In the genomic region with DNA sequence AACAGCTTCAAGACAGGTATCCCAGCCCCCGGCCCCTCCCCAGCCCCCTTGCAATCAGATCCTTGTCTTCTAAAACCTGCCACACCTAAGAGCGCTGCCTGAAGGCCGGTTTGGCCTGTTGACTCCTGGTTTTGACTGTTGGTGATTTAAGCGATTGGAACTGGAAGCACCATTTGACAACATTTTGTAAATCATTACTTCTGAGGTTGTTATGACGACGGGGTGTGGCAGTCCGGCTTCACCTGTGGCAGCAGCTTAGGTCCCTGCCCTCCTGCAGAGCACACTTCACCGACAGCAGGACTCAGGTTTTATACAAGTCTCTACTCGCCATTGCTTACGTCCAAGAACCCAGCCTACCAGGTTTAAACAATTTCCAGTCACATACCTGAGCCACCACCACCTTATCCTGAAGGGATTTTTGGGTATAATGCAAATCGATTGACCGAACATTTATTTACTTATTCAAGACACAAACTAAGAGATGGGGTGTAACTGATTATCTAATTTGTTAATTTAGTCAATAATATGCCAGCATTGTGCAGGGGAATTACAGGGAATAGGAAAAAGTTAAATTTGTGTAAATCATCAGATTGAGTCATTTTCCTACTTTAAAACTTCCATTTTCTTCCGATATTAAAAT, we compare ENCODE assay signal across 8 cellular contexts. TPM values are rescaled to one million over a fixed set of nuclear protein-coding genes. Genes with fewer than 3 reads are reported as not detected.
DNase-seq lines count a peak whose midpoint lies in the region; ATAC-seq and TF ChIP-seq lines count a peak whose summit lies in the region.

No MANE protein-coding gene starts in this region.

- no peaks in the 10 kb centered on the region for H3K9me3 Mint-ChIP-seq in activated CD4-positive, alpha-beta T cell treated with anti-CD3 and anti-CD28 coated beads for 36 hours (ENCODE audit: low read depth)
- H3K9me3 Mint-ChIP-seq in WTC11 = no peaks in the 10 kb centered on the region

- no peak for TF ChIP-seq CTCF in WTC11 (IDR thresholded peaks at IDR 0.05)

- intact Hi-C loops in activated CD4-positive, alpha-beta T cell treated with anti-CD3 and anti-CD28 coated beads for 36 hours (cut with DNase I, micrococcal nuclease) = loop anchor here (1.0 to 10.0 kb wide), 19 partner anchors 19 to 728 kb away; a partner anchor contains a TSS

- DNase-seq in activated CD4-positive, alpha-beta T cell treated with anti-CD3 and anti-CD28 coated beads for 36 hours = no peak
- no peak for DNase-seq in activated CD4-positive, alpha-beta T cell treated with anti-CD3 and anti-CD28 coated beads, Interleukin-2, amount 50 U/mL, for 4 hours
- DNase-seq in WTC11 (ENCODE audit: low spot score) (no peak), substantia nigra (lab: John Stamatoyannopoulos, UW) (no peak), GF-D8 (lab: John Stamatoyannopoulos, UW) (no peak), MV-4-11 (lab: John Stamatoyannopoulos, UW) (no peak), GM19238 (ENCODE audit: insufficient read length, low spot score) (no peak)

- H3K27ac Mint-ChIP-seq in activated CD4-positive, alpha-beta T cell treated with anti-CD3 and anti-CD28 coated beads for 36 hours = peak overlapping the region; percentile 90
- H3K27ac Mint-ChIP-seq in WTC11 = peak overlapping the region; percentile 92

- no peak overlapping the region for H3K27ac ChIP-seq in iPS-20b (ENCODE audit: low read length)
- H3K27ac ChIP-seq in substantia nigra (ENCODE audit: low read depth, low read length, poor library complexity, severe bottlenecking) = peak overlapping the region; percentile 86

- no peaks in the 10 kb centered on the region for H3K9me3 ChIP-seq in iPS-20b (ENCODE audit: insufficient read depth, low read depth, low read length)

- CTCF ChIA-PET in activated CD4-positive, alpha-beta T cell treated with anti-CD3 and anti-CD28 coated beads for 36 hours (lab: Charles Lee) = no interaction called here
- CTCF ChIA-PET in WTC11 (lab: Charles Lee) = no interaction called here

- H3K36me3 Mint-ChIP-seq in activated CD4-positive, alpha-beta T cell treated with anti-CD3 and anti-CD28 coated beads for 36 hours (ENCODE audit: low read depth) = peaks cover 22% of the 10 kb centered on the region
- no peaks in the 10 kb centered on the region for H3K36me3 Mint-ChIP-seq in WTC11

- peak overlapping the region; percentile 92 for H3K4me3 ChIP-seq in iPS-20b (ENCODE audit: low read length)

- POLR2A ChIA-PET in activated CD4-positive, alpha-beta T cell treated with anti-CD3 and anti-CD28 coated beads for 36 hours (lab: Charles Lee) = interaction anchor here (1.4 kb wide), 1 partner anchor 38 kb away, joined by 6 read pairs; no protein-coding TSS in a partner anchor
- POLR2A ChIA-PET in WTC11 (lab: Charles Lee) = no interaction called here

- no peaks in the 10 kb centered on the region for H3K27me3 ChIP-seq in iPS-20b (ENCODE audit: insufficient read depth, low read length)

- H3K36me3 ChIP-seq in iPS-20b (ENCODE audit: insufficient read depth, low read depth, low read length) = no peaks in the 10 kb centered on the region

- H3K27me3 Mint-ChIP-seq in activated CD4-positive, alpha-beta T cell treated with anti-CD3 and anti-CD28 coated beads for 36 hours = no peaks in the 10 kb centered on the region
- peaks cover 4% of the 10 kb centered on the region for H3K27me3 Mint-ChIP-seq in WTC11 (ENCODE audit: low read depth)

- peaks cover 44% of the 10 kb centered on the region for H3K4me1 Mint-ChIP-seq in activated CD4-positive, alpha-beta T cell treated with anti-CD3 and anti-CD28 coated beads for 36 hours
- peaks cover 27% of the 10 kb centered on the region for H3K4me1 Mint-ChIP-seq in WTC11

- peak overlapping the region; percentile 27; the same call in 1 of the 2 replicates for H3K9ac ChIP-seq in iPS-20b (ENCODE audit: low read depth, low read length)

- peak; percentile 2 for ATAC-seq in activated CD4-positive, alpha-beta T cell treated with anti-CD3 and anti-CD28 coated beads for 36 hours
- ATAC-seq in WTC11 = no peak

- peaks cover 2% of the 10 kb centered on the region; the same call in 1 of the 2 replicates for H3K4me1 ChIP-seq in iPS-20b (ENCODE audit: insufficient read depth, low read length)

- peak overlapping the region; percentile 87 for H3K4me3 Mint-ChIP-seq in activated CD4-positive, alpha-beta T cell treated with anti-CD3 and anti-CD28 coated beads for 36 hours
- peak overlapping the region; percentile 91 for H3K4me3 Mint-ChIP-seq in WTC11

TF ChIP-seq in WTC11, 78 proteins besides CTCF, POLR2A, EP300 and RAD21 (continues in another document):
- TF ChIP-seq, protein P1, sequence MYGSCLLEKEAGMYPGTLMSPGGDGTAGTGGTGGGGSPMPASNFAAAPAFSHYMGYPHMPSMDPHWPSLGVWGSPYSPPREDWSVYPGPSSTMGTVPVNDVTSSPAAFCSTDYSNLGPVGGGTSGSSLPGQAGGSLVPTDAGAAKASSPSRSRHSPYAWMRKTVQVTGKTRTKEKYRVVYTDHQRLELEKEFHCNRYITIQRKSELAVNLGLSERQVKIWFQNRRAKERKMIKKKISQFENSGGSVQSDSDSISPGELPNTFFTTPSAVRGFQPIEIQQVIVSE (CRISPR knock-in tag; IDR thresholded peaks at IDR 0.05; ENCODE audit: borderline replicate concordance) = no peak
- TF ChIP-seq ZNF317 (CRISPR knock-in tag; IDR thresholded peaks at IDR 0.05; ENCODE audit: borderline replicate concordance, low read depth) = no peak
- no peak for TF ChIP-seq ZNF263 (CRISPR knock-in tag; IDR thresholded peaks at IDR 0.05; ENCODE audit: low read depth)
- TF ChIP-seq, protein P2, sequence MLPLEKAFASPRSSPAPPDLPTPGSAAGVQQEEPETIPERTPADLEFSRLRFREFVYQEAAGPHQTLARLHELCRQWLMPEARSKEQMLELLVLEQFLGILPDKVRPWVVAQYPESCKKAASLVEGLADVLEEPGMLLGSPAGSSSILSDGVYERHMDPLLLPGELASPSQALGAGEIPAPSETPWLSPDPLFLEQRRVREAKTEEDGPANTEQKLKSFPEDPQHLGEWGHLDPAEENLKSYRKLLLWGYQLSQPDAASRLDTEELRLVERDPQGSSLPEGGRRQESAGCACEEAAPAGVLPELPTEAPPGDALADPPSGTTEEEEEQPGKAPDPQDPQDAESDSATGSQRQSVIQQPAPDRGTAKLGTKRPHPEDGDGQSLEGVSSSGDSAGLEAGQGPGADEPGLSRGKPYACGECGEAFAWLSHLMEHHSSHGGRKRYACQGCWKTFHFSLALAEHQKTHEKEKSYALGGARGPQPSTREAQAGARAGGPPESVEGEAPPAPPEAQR (CRISPR knock-in tag; IDR thresholded peaks at IDR 0.05) = no peak
- no peak for TF ChIP-seq ETV6 (CRISPR knock-in tag; IDR thresholded peaks at IDR 0.05)
- TF ChIP-seq, protein P3, sequence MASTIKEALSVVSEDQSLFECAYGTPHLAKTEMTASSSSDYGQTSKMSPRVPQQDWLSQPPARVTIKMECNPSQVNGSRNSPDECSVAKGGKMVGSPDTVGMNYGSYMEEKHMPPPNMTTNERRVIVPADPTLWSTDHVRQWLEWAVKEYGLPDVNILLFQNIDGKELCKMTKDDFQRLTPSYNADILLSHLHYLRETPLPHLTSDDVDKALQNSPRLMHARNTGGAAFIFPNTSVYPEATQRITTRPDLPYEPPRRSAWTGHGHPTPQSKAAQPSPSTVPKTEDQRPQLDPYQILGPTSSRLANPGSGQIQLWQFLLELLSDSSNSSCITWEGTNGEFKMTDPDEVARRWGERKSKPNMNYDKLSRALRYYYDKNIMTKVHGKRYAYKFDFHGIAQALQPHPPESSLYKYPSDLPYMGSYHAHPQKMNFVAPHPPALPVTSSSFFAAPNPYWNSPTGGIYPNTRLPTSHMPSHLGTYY (CRISPR knock-in tag; IDR thresholded peaks at IDR 0.05) = no peak
- no peak for TF ChIP-seq ZNF671 (CRISPR knock-in tag; IDR thresholded peaks at IDR 0.05)
- TF ChIP-seq, protein P4, sequence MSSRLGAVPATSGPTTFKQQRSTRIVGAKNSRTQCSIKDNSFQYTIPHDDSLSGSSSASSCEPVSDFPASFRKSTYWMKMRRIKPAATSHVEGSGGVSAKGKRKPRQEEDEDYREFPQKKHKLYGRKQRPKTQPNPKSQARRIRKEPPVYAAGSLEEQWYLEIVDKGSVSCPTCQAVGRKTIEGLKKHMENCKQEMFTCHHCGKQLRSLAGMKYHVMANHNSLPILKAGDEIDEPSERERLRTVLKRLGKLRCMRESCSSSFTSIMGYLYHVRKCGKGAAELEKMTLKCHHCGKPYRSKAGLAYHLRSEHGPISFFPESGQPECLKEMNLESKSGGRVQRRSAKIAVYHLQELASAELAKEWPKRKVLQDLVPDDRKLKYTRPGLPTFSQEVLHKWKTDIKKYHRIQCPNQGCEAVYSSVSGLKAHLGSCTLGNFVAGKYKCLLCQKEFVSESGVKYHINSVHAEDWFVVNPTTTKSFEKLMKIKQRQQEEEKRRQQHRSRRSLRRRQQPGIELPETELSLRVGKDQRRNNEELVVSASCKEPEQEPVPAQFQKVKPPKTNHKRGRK (CRISPR knock-in tag; IDR thresholded peaks at IDR 0.05; ENCODE audit: borderline replicate concordance) = no peak
- no peak for TF ChIP-seq ZNF232 (CRISPR knock-in tag; IDR thresholded peaks at IDR 0.05)
- TF ChIP-seq, protein P5, sequence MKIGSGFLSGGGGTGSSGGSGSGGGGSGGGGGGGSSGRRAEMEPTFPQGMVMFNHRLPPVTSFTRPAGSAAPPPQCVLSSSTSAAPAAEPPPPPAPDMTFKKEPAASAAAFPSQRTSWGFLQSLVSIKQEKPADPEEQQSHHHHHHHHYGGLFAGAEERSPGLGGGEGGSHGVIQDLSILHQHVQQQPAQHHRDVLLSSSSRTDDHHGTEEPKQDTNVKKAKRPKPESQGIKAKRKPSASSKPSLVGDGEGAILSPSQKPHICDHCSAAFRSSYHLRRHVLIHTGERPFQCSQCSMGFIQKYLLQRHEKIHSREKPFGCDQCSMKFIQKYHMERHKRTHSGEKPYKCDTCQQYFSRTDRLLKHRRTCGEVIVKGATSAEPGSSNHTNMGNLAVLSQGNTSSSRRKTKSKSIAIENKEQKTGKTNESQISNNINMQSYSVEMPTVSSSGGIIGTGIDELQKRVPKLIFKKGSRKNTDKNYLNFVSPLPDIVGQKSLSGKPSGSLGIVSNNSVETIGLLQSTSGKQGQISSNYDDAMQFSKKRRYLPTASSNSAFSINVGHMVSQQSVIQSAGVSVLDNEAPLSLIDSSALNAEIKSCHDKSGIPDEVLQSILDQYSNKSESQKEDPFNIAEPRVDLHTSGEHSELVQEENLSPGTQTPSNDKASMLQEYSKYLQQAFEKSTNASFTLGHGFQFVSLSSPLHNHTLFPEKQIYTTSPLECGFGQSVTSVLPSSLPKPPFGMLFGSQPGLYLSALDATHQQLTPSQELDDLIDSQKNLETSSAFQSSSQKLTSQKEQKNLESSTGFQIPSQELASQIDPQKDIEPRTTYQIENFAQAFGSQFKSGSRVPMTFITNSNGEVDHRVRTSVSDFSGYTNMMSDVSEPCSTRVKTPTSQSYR (CRISPR knock-in tag; IDR thresholded peaks at IDR 0.05) = no peak

RNA-seq across cellular contexts. Expression of a gene that starts 0.7 kb away (rescaled TPM):
- total RNA-seq in activated CD4-positive, alpha-beta T cell treated with anti-CD3 and anti-CD28 coated beads for 36 hours = 100 to 1,000 TPM in 1 of 2 experiments, 10 to 100 TPM in 1; 97.6 to 119 TPM
- total RNA-seq in WTC11 (2021) = 105 to 106 TPM (median 106 TPM) in 3 replicates

RNA-seq across cellular contexts. Expression of a gene that starts 33.2 kb away (rescaled TPM):
- under 1 TPM in 1 of 2 experiments, not detected in 1; 0.14 TPM for total RNA-seq in activated CD4-positive, alpha-beta T cell treated with anti-CD3 and anti-CD28 coated beads for 36 hours
- total RNA-seq in WTC11 (2021) = 1.4 to 2.7 TPM (median 1.8 TPM) in 3 replicates

RNA-seq across cellular contexts. Expression of a gene that starts 58.7 kb away (rescaled TPM):
- 10 to 100 TPM; 15.0 to 17.3 TPM for total RNA-seq in activated CD4-positive, alpha-beta T cell treated with anti-CD3 and anti-CD28 coated beads for 36 hours
- 16.4 to 19.3 TPM (median 18.2 TPM) in 3 replicates for total RNA-seq in WTC11 (2021)
